Comparison of ENCODE assay signal across 9 cellular contexts in the genomic region with DNA sequence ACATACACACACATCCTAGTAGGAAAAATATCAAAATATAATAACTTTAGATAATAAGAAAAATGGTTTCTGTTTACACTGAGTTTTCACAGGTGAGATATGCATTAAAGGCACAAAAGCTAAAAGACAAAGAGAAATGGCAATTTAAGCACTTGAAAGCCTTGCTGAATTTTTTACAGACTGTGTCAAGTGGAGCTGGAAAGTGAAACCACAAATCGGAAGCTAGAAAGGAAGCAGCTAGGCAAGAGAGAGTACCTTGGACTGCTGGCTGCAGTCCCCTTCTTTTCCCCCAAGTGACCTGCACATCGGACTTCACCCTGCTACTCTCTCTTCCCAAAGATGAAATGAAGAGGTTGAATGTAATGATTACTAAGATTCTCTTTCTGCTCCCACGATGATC.
DNase-seq lines count a peak whose midpoint lies in the region; ATAC-seq and TF ChIP-seq lines count a peak whose summit lies in the region.
"Had no signal": no experiment of that assay in that cellular context is flagged by ENCODE, and none has a peak within 500 bp of the region (broad histone marks: within the 10 kb centered on the region; RNA-seq: fewer than 3 reads in every experiment).

No MANE protein-coding gene starts in this region.

- TF ChIP-seq CTCF in neural progenitor cell (IDR thresholded peaks at IDR 0.05) = no peak

- H3K79me2 ChIP-seq in neural progenitor cell (ENCODE audit: low read depth) = no peaks in the 10 kb centered on the region

- H3K27me3 Mint-ChIP-seq in neural progenitor cell (ENCODE audit: insufficient read depth, low read depth) = peaks cover 2% of the 10 kb centered on the region

- H3K9me3 ChIP-seq in neural progenitor cell (ENCODE audit: low read depth) = no peaks in the 10 kb centered on the region

- no peak overlapping the region for H3K27ac ChIP-seq in neural progenitor cell

- no peak overlapping the region for H3K4me2 ChIP-seq in neural progenitor cell

- no peaks in the 10 kb centered on the region for H4K20me1 ChIP-seq in neural progenitor cell (ENCODE audit: low read depth)

- H2AFZ ChIP-seq in neural progenitor cell (replicated peaks) = no peak overlapping the region

- H3K4me3 Mint-ChIP-seq in neural progenitor cell = no peak overlapping the region

- no peak overlapping the region for H3K27ac Mint-ChIP-seq in neural progenitor cell

- H3K4me1 Mint-ChIP-seq in neural progenitor cell = peaks cover 4% of the 10 kb centered on the region

- no peak overlapping the region for H3K4me3 ChIP-seq in neural progenitor cell

- peaks cover 6% of the 10 kb centered on the region for H3K4me1 ChIP-seq in neural progenitor cell

- H3K36me3 ChIP-seq in neural progenitor cell = no peaks in the 10 kb centered on the region

- DNase-seq in EL = peak; percentile 51
- DNase-seq in RPMI7951 (ENCODE audit: low read depth) = peak; percentile 71
- peak; percentile 39 for DNase-seq in glomerular visceral epithelial cell (ENCODE audit: extremely low spot score)
- DNase-seq in pons (ENCODE audit: low spot score) = peak; percentile 23
- no peak for DNase-seq in neural progenitor cell (ENCODE audit: low spot score)
- no peak for DNase-seq in activated CD4-positive, alpha-beta T cell treated with anti-CD3 and anti-CD28 coated beads for 1 hour
- DNase-seq: NCI-H510A had no signal

- no peaks in the 10 kb centered on the region for H3K9me3 Mint-ChIP-seq in neural progenitor cell

- no peak overlapping the region for H3K9ac ChIP-seq in neural progenitor cell

- no peak for ATAC-seq in GM21825 (IDR thresholded peaks at IDR 0.05; ENCODE audit: unreplicated experiment)
- no peak for ATAC-seq in GM21447 (IDR thresholded peaks at IDR 0.05; ENCODE audit: unreplicated experiment)

- H3K27me3 ChIP-seq in neural progenitor cell = no peaks in the 10 kb centered on the region

- H3F3A ChIP-seq in neural progenitor cell (ENCODE audit: low read depth) = no peaks in the 10 kb centered on the region

- no peaks in the 10 kb centered on the region for H3K36me3 Mint-ChIP-seq in neural progenitor cell

Comparison
In these comparisons a context has a peak if more than half of its experiments do, and no peak if none do; other contexts are left out.
1. DNase-seq: peak in EL (single experiment), RPMI7951 (single experiment), glomerular visceral epithelial cell (single experiment) and pons (single experiment); none in neural progenitor cell (single experiment) and activated CD4-positive, alpha-beta T cell treated with anti-CD3 and anti-CD28 coated beads for 1 hour (single experiment).